Comparison of ENCODE assay signal across 1 cellular context in genomic region chr6:26366504-26366903, GRCh38.
TF ChIP-seq lines count a peak whose summit lies in the region.

No MANE protein-coding gene starts in this region.

TF ChIP-seq in K562, 482 proteins besides CTCF, POLR2A, EP300 and RAD21:
- TF ChIP-seq YY1 (IDR thresholded peaks at IDR 0.05; ENCODE audit: borderline replicate concordance in 1 of 3, control insufficient read depth in 1 of 3, extremely low read depth in 1 of 3, insufficient read depth in 3 of 3, insufficient read length in 1 of 3, insufficient replicate concordance in 2 of 3, low read depth in 1 of 3, low read length in 2 of 3) (peak in 1 of 3 experiments; percentile 40), ATF7 (IDR thresholded peaks at IDR 0.05) (no peak)
